23 cellular contexts compared by ENCODE assay signal in the genomic region with DNA sequence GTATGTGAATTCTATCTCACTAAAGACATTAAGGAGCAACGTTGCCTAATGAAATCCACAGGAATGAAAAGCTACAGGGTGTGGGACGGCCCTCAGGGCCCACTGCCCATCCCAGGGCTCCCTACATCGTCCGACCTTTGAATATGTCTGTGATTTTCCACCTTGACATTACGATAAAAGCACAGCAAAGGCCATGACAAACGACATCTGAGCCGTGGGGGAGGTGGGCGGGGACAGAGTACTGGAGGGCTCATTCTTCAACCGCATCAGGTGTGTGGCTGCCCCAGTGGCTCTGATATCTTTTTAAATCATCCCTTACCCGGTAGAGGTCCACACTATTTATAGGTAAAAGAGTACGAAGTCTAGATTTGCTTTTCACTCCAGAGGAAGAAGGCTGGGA. TPM values are rescaled to one million over a fixed set of nuclear protein-coding genes. Genes with fewer than 3 reads are reported as not detected.
"Had no signal": no experiment of that assay in that cellular context is flagged by ENCODE, and none has a peak within 500 bp of the region (broad histone marks: within the 10 kb centered on the region; RNA-seq: fewer than 3 reads in every experiment).

No MANE protein-coding gene starts in this region.

- H3K4me3 Mint-ChIP-seq: activated naive CD4-positive, alpha-beta T cell treated with anti-CD3 and anti-CD28 coated beads, Interleukin-2, amount 10 ng/mL, durations not matched to agents 7 days and 5 days; natural killer cell treated with Interleukin-12 subunit alpha and Interleukin-12 subunit beta and Interleukin-15 and Interleukin-18, amount 100 ng/mL, for 72 hours; T-helper 1 cell treated with Interleukin-12 subunit alpha and Interleukin-12 subunit beta and Interleukin-4 antibody, amounts not matched to agents 30 μg/mL and 1 μg/mL, for 36 hours had no signal

- H3K27ac Mint-ChIP-seq: activated naive CD4-positive, alpha-beta T cell treated with anti-CD3 and anti-CD28 coated beads, Interleukin-2, amount 10 ng/mL, durations not matched to agents 7 days and 5 days; natural killer cell treated with Interleukin-12 subunit alpha and Interleukin-12 subunit beta and Interleukin-15 and Interleukin-18, amount 100 ng/mL, for 72 hours; T-helper 1 cell treated with Interleukin-12 subunit alpha and Interleukin-12 subunit beta and Interleukin-4 antibody, amounts not matched to agents 30 μg/mL and 1 μg/mL, for 36 hours had no signal

- DNase-seq: activated CD4-positive, alpha-beta T cell treated with anti-CD3 and anti-CD28 coated beads for 48 hours; activated CD4-positive, alpha-beta T cell treated with anti-CD3 and anti-CD28 coated beads, Interleukin-2, amount 50 U/mL, for 48 hours; activated effector memory CD4-positive, alpha-beta T cell treated with anti-CD3 and anti-CD28 coated beads, Interleukin-2, amount 50 U/mL, for 16 hours; activated naive CD4-positive, alpha-beta T cell treated with anti-CD3 and anti-CD28 coated beads, Interleukin-2, amount 10 ng/mL, durations not matched to agents 7 days and 5 days; central memory CD4-positive, alpha-beta T cell; dermis blood vessel endothelial cell; effector CD4-positive, alpha-beta T cell; esophagus squamous epithelium; left ventricle myocardium superior; mucosa of descending colon; right lobe of liver; SK-N-SH; stimulated activated naive CD4-positive, alpha-beta T cell; SW 1271; T1000; uterus; WERI-Rb-1 had no signal

- H3K4me3 ChIP-seq: breast epithelium, esophagus squamous epithelium, mucosa of descending colon, right lobe of liver, thoracic aorta, uterus had no signal

- H3K36me3 ChIP-seq: breast epithelium, right lobe of liver, uterus, WERI-Rb-1 had no signal

- H3K27ac ChIP-seq: breast epithelium, epithelial cell of prostate, esophagus squamous epithelium, right lobe of liver, thoracic aorta, uterus, WERI-Rb-1 had no signal

- H3K27me3 Mint-ChIP-seq: activated naive CD4-positive, alpha-beta T cell treated with anti-CD3 and anti-CD28 coated beads, Interleukin-2, amount 10 ng/mL, durations not matched to agents 7 days and 5 days; natural killer cell treated with Interleukin-12 subunit alpha and Interleukin-12 subunit beta and Interleukin-15 and Interleukin-18, amount 100 ng/mL, for 72 hours had no signal

- H3K36me3 Mint-ChIP-seq: activated naive CD4-positive, alpha-beta T cell treated with anti-CD3 and anti-CD28 coated beads, Interleukin-2, amount 10 ng/mL, durations not matched to agents 7 days and 5 days; natural killer cell treated with Interleukin-12 subunit alpha and Interleukin-12 subunit beta and Interleukin-15 and Interleukin-18, amount 100 ng/mL, for 72 hours had no signal

- H3K4me1 ChIP-seq: breast epithelium, esophagus squamous epithelium, right lobe of liver, uterus had no signal

- H3K27me3 ChIP-seq: breast epithelium, esophagus squamous epithelium, right lobe of liver, uterus had no signal

- ATAC-seq: activated CD4-positive, CD25-positive, alpha-beta regulatory T cell treated with anti-CD3 and anti-CD28 coated beads, Interleukin-2, amount 50 U/mL, for 24 hours; left ventricle myocardium superior; mucosa of descending colon; natural killer cell treated with Interleukin-12 subunit alpha and Interleukin-12 subunit beta and Interleukin-15 and Interleukin-18, amount 100 ng/mL, for 72 hours; right lobe of liver had no signal

- H3K9me3 Mint-ChIP-seq: activated naive CD4-positive, alpha-beta T cell treated with anti-CD3 and anti-CD28 coated beads, Interleukin-2, amount 10 ng/mL, durations not matched to agents 7 days and 5 days; natural killer cell treated with Interleukin-12 subunit alpha and Interleukin-12 subunit beta and Interleukin-15 and Interleukin-18, amount 100 ng/mL, for 72 hours; T-helper 1 cell treated with Interleukin-12 subunit alpha and Interleukin-12 subunit beta and Interleukin-4 antibody, amounts not matched to agents 30 μg/mL and 1 μg/mL, for 36 hours had no signal

- H3K4me1 Mint-ChIP-seq: activated naive CD4-positive, alpha-beta T cell treated with anti-CD3 and anti-CD28 coated beads, Interleukin-2, amount 10 ng/mL, durations not matched to agents 7 days and 5 days had no signal

- H3K9me3 ChIP-seq: breast epithelium, esophagus squamous epithelium, mucosa of descending colon, right lobe of liver, SK-N-SH, thoracic aorta, uterus had no signal

RNA-seq across cellular contexts. Expression of a gene that starts 45.9 kb away (rescaled TPM):
- polyA plus RNA-seq: SK-N-SH had no signal
